8 cellular contexts compared by ENCODE assay signal in genomic region chr5:150129813-150130492, GRCh38. TPM values are rescaled to one million over a fixed set of nuclear protein-coding genes. Genes with fewer than 3 reads are reported as not detected.
DNase-seq lines count a peak whose midpoint lies in the region; ATAC-seq and TF ChIP-seq lines count a peak whose summit lies in the region.

No MANE protein-coding gene starts in this region.

- intact Hi-C loops in Calu3 (cut with micrococcal nuclease; ENCODE audit: unreplicated experiment): loop anchor here (1.0 to 2.0 kb wide), 2 partner anchors 88 to 307 kb away; no protein-coding TSS in a partner anchor

- peak; percentile 94 for TF ChIP-seq CTCF in Calu3 (IDR thresholded peaks at IDR 0.05; ENCODE audit: unreplicated experiment)

- peaks cover 22% of the 10 kb centered on the region for H3K27me3 Mint-ChIP-seq in Calu3 (ENCODE audit: unreplicated experiment)
- H3K27me3 Mint-ChIP-seq in naive thymus-derived CD8-positive, alpha-beta T cell: peaks cover 0 to 4% (median 0%) of the 10 kb centered on the region in 5 donors

- H3K4me3 ChIP-seq in stomach smooth muscle (ENCODE audit: low read length in 2 of 2): peak overlapping the region; percentile 31 to 69

- no peak overlapping the region for H3K27ac ChIP-seq in stomach smooth muscle (ENCODE audit: low read length)

- H3K9me3 ChIP-seq in stomach smooth muscle (ENCODE audit: control insufficient read depth in 2 of 2, low read length in 2 of 2): no peaks in the 10 kb centered on the region

- no peaks in the 10 kb centered on the region for H3K9me3 Mint-ChIP-seq in Calu3 (ENCODE audit: low read depth, unreplicated experiment)
- H3K9me3 Mint-ChIP-seq in naive thymus-derived CD8-positive, alpha-beta T cell: no peaks in the 10 kb centered on the region

- no peak overlapping the region for H3K9ac ChIP-seq in stomach smooth muscle (ENCODE audit: low read length in 2 of 2)

- H3K4me1 ChIP-seq in stomach smooth muscle (ENCODE audit: control insufficient read depth, insufficient read depth, low read length): peaks cover 31% of the 10 kb centered on the region

- no peaks in the 10 kb centered on the region for H3K36me3 Mint-ChIP-seq in Calu3 (ENCODE audit: insufficient read depth, unreplicated experiment)
- no peaks in the 10 kb centered on the region for H3K36me3 Mint-ChIP-seq in naive thymus-derived CD8-positive, alpha-beta T cell

- peak overlapping the region; percentile 61 for H3K4me3 Mint-ChIP-seq in Calu3 (ENCODE audit: low read depth, unreplicated experiment)
- no peak overlapping the region for H3K4me3 Mint-ChIP-seq in naive thymus-derived CD8-positive, alpha-beta T cell

- ATAC-seq in GM21723 (IDR thresholded peaks at IDR 0.05; ENCODE audit: unreplicated experiment): peak; percentile 72
- peak; percentile 76 for ATAC-seq in esophagus mucosa
- ATAC-seq in naive thymus-derived CD8-positive, alpha-beta T cell: peak; percentile 40 to 47
- ATAC-seq in GM19328 (IDR thresholded peaks at IDR 0.05; ENCODE audit: unreplicated experiment): no peak

- H3K27ac Mint-ChIP-seq in Calu3 (ENCODE audit: unreplicated experiment): no peak overlapping the region
- H3K27ac Mint-ChIP-seq in naive thymus-derived CD8-positive, alpha-beta T cell: no peak overlapping the region

- DNase-seq in Calu3: peak; percentile 84
- DNase-seq in NCI-H526 treated with DMSO at 0.1 percent for 48 hours (lab: John Stamatoyannopoulos, UW): peak; percentile 25
- DNase-seq in activated CD8-positive, alpha-beta memory T cell treated with anti-CD3 and anti-CD28 coated beads, Interleukin-2, amount 50 U/mL, for 4 hours: peak; percentile 47
- peak in 9 of 10 donors; percentile 7 to 40 (median 34) for DNase-seq in naive thymus-derived CD8-positive, alpha-beta T cell

- CTCF ChIA-PET in Calu3 (lab: Charles Lee): interaction anchor here (1.0 kb wide), 1 partner anchor 12 kb away, joined by 6 read pairs; no protein-coding TSS in a partner anchor

- no peaks in the 10 kb centered on the region for H3K27me3 ChIP-seq in stomach smooth muscle (ENCODE audit: control insufficient read depth in 1 of 2, insufficient read depth in 2 of 2, low read length in 2 of 2)

- H3K36me3 ChIP-seq in stomach smooth muscle (ENCODE audit: control insufficient read depth in 2 of 2, insufficient read depth in 2 of 2, low read length in 2 of 2): peaks cover 0 to 16% of the 10 kb centered on the region in 2 donors

- BruUV-seq in Calu3 (replicated peaks; lab: Mats Ljungman, UMichigan): no TSS peak

- H3K4me1 Mint-ChIP-seq in Calu3 (ENCODE audit: low read depth, unreplicated experiment): peaks cover 8% of the 10 kb centered on the region
- peaks cover 0 to 19% (median 2%) of the 10 kb centered on the region in 4 donors for H3K4me1 Mint-ChIP-seq in naive thymus-derived CD8-positive, alpha-beta T cell

- POLR2A ChIA-PET in naive thymus-derived CD8-positive, alpha-beta T cell (lab: Charles Lee): no interaction called here

RNA-seq across cellular contexts. Expression of gene PDGFRB, which starts 25.7 kb away (rescaled TPM):
- total RNA-seq in Calu3 (2022) (not detected in 2 replicates), esophagus mucosa (11.5 TPM)
- under 1 TPM; 0.47 to 0.49 TPM for total RNA-seq in naive thymus-derived CD8-positive, alpha-beta T cell
- under 1 TPM in 2 of 3 donors, not detected in 1; 0.31 to 0.57 TPM for polyA plus RNA-seq in naive thymus-derived CD8-positive, alpha-beta T cell

RNA-seq across cellular contexts. Expression of gene CDX1, which starts 36.6 kb away (rescaled TPM):
- total RNA-seq in Calu3 (2022) (not detected in 2 replicates), esophagus mucosa (not detected)
- total RNA-seq in naive thymus-derived CD8-positive, alpha-beta T cell: not detected
- polyA plus RNA-seq in naive thymus-derived CD8-positive, alpha-beta T cell: not detected

RNA-seq across cellular contexts. Expression of gene CSF1R, which starts 43.6 kb away (rescaled TPM):
- not detected in 2 replicates for total RNA-seq in Calu3 (2022)
- total RNA-seq in esophagus mucosa: 2.7 TPM
- 1 to 10 TPM; 1.0 to 1.5 TPM for total RNA-seq in naive thymus-derived CD8-positive, alpha-beta T cell
- under 1 TPM; 0.07 to 0.82 (median 0.55) TPM for polyA plus RNA-seq in naive thymus-derived CD8-positive, alpha-beta T cell

RNA-seq across cellular contexts. Expression of gene SLC6A7, which starts 59.9 kb away (rescaled TPM):
- total RNA-seq in Calu3 (2022): not detected in 2 replicates
- total RNA-seq in esophagus mucosa: not detected
- total RNA-seq in naive thymus-derived CD8-positive, alpha-beta T cell: not detected
- polyA plus RNA-seq in naive thymus-derived CD8-positive, alpha-beta T cell: not detected

Comparison
In these comparisons a context has a peak if more than half of its experiments do, and no peak if none do; other contexts are left out.
1. DNase-seq: peak in every context shown above with its lines; median percentile 84 in Calu3; 47 in activated CD8-positive, alpha-beta memory T cell treated with anti-CD3 and anti-CD28 coated beads, Interleukin-2, amount 50 U/mL, for 4 hours; 34 in naive thymus-derived CD8-positive, alpha-beta T cell; 25 in NCI-H526 treated with DMSO at 0.1 percent for 48 hours.